In the genomic region with DNA sequence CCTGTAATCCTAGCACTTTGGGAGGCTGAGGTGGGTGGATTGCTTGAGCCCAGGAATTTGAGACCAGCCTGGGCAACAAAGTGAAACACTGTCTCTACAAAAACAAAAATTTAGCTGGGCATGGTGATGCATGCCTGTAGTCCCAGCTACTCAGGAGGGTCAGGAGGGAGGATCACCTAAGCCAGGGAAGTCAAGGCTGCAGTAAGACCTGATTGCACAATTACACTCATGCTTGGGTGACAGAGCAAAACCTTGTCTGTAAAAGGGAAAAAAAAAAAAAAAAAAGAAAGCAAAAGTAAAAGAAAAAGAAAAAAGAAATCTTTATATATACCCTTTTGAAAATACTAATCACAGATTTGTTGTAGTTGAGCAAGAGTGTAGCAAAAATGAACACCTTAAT, we compare ENCODE assay signal across 16 cellular contexts.
DNase-seq lines count a peak whose midpoint lies in the region; TF ChIP-seq lines count a peak whose summit lies in the region.
"Had no signal": no experiment of that assay in that cellular context is flagged by ENCODE, and none has a peak within 500 bp of the region (broad histone marks: within the 10 kb centered on the region; RNA-seq: fewer than 3 reads in every experiment).

No MANE protein-coding gene starts in this region.

- no peak for TF ChIP-seq EP300 in Ishikawa (IDR thresholded peaks at IDR 0.05; ENCODE audit: borderline replicate concordance)

- H3K36me3 Mint-ChIP-seq in activated T-cell treated with anti-CD3 and anti-CD28 coated beads, Interleukin-2, amount 50 U/mL, for 24 hours (ENCODE audit: low read depth), result no peaks in the 10 kb centered on the region

- peaks cover 8% of the 10 kb centered on the region for H3K9me3 Mint-ChIP-seq in activated T-cell treated with anti-CD3 and anti-CD28 coated beads, Interleukin-2, amount 50 U/mL, for 24 hours

- DNase-seq in Caki2 (ENCODE audit: low read depth) (peak; percentile 27), kidney glomerular epithelial cell (lab: John Stamatoyannopoulos, UW) (peak; percentile 73), renal cortical epithelial cell (ENCODE audit: low read depth) (peak; percentile 91), inferior parietal cortex (ENCODE audit: extremely low spot score) (no peak)
- DNase-seq in activated effector memory CD4-positive, alpha-beta T cell treated with Interleukin-2 at 50 U/mL for 16 hours, result no peak
- DNase-seq in activated T-cell treated with anti-CD3 and anti-CD28 coated beads, Interleukin-2, amount 50 U/mL, for 24 hours, result no peak
- DNase-seq: AML-193; Caco-2; CD4-positive, alpha-beta T cell; DMS153; DMS79; GDM1; GM23248; HCEC 1CT; IMR-90 had no signal

- no peak for TF ChIP-seq RAD21 in Ishikawa (IDR thresholded peaks at IDR 0.05; ENCODE audit: low read depth)

- no peak overlapping the region for H3K4me3 Mint-ChIP-seq in activated T-cell treated with anti-CD3 and anti-CD28 coated beads, Interleukin-2, amount 50 U/mL, for 24 hours
- H3K4me3 Mint-ChIP-seq: CD4-positive, alpha-beta T cell had no signal

- no peaks in the 10 kb centered on the region for H3K4me1 Mint-ChIP-seq in activated T-cell treated with anti-CD3 and anti-CD28 coated beads, Interleukin-2, amount 50 U/mL, for 24 hours (ENCODE audit: low read depth)

- no peaks in the 10 kb centered on the region for H3K27me3 Mint-ChIP-seq in activated T-cell treated with anti-CD3 and anti-CD28 coated beads, Interleukin-2, amount 50 U/mL, for 24 hours
- H3K27me3 Mint-ChIP-seq: CD4-positive, alpha-beta T cell had no signal

- in situ Hi-C loops in Caki2 (cut with HindIII; ENCODE audit: low pct_unique_long_range_greater_than_20kb, low sequenced_read_pairs), result no loop called here

- H3K27ac Mint-ChIP-seq in activated T-cell treated with anti-CD3 and anti-CD28 coated beads, Interleukin-2, amount 50 U/mL, for 24 hours, result no peak overlapping the region
- H3K27ac Mint-ChIP-seq: CD4-positive, alpha-beta T cell had no signal

TF ChIP-seq in Ishikawa, 13 proteins besides CTCF, POLR2A, EP300 and RAD21:
- TF ChIP-seq CEBPB (IDR thresholded peaks at IDR 0.05) (peak; percentile 85), ZBTB7A (IDR thresholded peaks at IDR 0.05; ENCODE audit: low read depth) (no peak)

Comparison
In these comparisons a context has a peak if more than half of its experiments do, and no peak if none do; other contexts are left out.
1. DNase-seq: peak in Caki2 (single experiment), kidney glomerular epithelial cell (single experiment) and renal cortical epithelial cell (single experiment); none in inferior parietal cortex (single experiment), activated effector memory CD4-positive, alpha-beta T cell treated with Interleukin-2 at 50 U/mL for 16 hours (single experiment) and activated T-cell treated with anti-CD3 and anti-CD28 coated beads, Interleukin-2, amount 50 U/mL, for 24 hours (single experiment).